8 cellular contexts compared by ENCODE assay signal in the genomic region with DNA sequence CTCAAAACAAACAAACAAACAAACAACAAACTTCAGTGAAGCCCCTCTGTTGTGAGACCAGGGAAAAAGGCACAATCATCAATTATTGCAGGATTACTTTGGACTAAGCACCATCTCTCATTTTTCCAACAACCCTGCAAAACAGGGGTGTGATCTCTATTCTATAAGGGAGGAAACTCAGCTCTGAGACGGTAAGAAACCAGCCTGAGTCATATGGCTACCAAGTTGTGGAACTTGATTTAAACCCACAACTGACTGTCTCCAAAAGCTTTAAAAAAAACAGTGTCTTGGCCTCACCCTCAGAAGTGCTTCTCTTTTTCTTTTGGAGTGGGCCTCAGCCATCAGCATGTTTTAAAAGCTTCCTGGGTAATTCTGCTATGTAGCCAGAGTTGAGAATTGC. TPM values are rescaled to one million over a fixed set of nuclear protein-coding genes. Genes with fewer than 3 reads are reported as not detected.
DNase-seq lines count a peak whose midpoint lies in the region; ATAC-seq and TF ChIP-seq lines count a peak whose summit lies in the region.

No MANE protein-coding gene starts in this region.

- intact Hi-C loops in left ventricle myocardium superior (cut with micrococcal nuclease) (no loop called here), Calu3 (cut with micrococcal nuclease; ENCODE audit: unreplicated experiment) (no loop called here)

- no peak overlapping the region for H3K4me3 Mint-ChIP-seq in Calu3 (ENCODE audit: low read depth, unreplicated experiment)

- no peak overlapping the region for H3K27ac Mint-ChIP-seq in Calu3 (ENCODE audit: unreplicated experiment)

- no peaks in the 10 kb centered on the region for H3K9me3 Mint-ChIP-seq in Calu3 (ENCODE audit: low read depth, unreplicated experiment)

- DNase-seq in NOMO-1 (lab: John Stamatoyannopoulos, UW; ENCODE audit: unreplicated experiment in 2 of 2) (peak; percentile 80 to 90), left ventricle myocardium superior (no peak), Calu3 (no peak), NCI-H128 (lab: John Stamatoyannopoulos, UW; ENCODE audit: unreplicated experiment) (no peak), NCI-H226 (no peak), LoVo (ENCODE audit: low spot score) (no peak)

- H3K27me3 Mint-ChIP-seq in Calu3 (ENCODE audit: unreplicated experiment): no peaks in the 10 kb centered on the region

- H3K4me1 Mint-ChIP-seq in Calu3 (ENCODE audit: low read depth, unreplicated experiment): peaks cover 31% of the 10 kb centered on the region

- CTCF ChIA-PET in Calu3 (lab: Charles Lee): interaction anchor here (1.1 kb wide), 1 partner anchor 17 kb away, joined by 3 read pairs; no protein-coding TSS in a partner anchor

- no peaks in the 10 kb centered on the region for H3K36me3 Mint-ChIP-seq in Calu3 (ENCODE audit: insufficient read depth, unreplicated experiment)

- peak; percentile 92 for ATAC-seq in GM18502 (IDR thresholded peaks at IDR 0.05; ENCODE audit: poor library complexity, unreplicated experiment)
- peak; percentile 84 for ATAC-seq in GM21825 (IDR thresholded peaks at IDR 0.05; ENCODE audit: unreplicated experiment)
- ATAC-seq in left ventricle myocardium superior: peak; percentile 45

- no peak for TF ChIP-seq CTCF in Calu3 (IDR thresholded peaks at IDR 0.05; ENCODE audit: unreplicated experiment)

- no TSS peak for BruUV-seq in Calu3 (replicated peaks; lab: Mats Ljungman, UMichigan)

RNA-seq across cellular contexts. Expression of gene RIN3, which starts 49.8 kb away (rescaled TPM):
- total RNA-seq in left ventricle myocardium superior (14.7 TPM), Calu3 (2022) (13.2 and 13.8 TPM in 2 replicates)

Comparison
In these comparisons a context has a peak if more than half of its experiments do, and no peak if none do; other contexts are left out.
1. DNase-seq: peak in NOMO-1 (2 of 2); none in left ventricle myocardium superior (single experiment), Calu3 (single experiment), NCI-H128 (single experiment), NCI-H226 (single experiment) and LoVo (single experiment).
2. Peak in every context shown above with its lines, with median percentiles within 50 percentile points of each other: ATAC-seq.